ENCODE assay signal across 18 cellular contexts in the genomic region with DNA sequence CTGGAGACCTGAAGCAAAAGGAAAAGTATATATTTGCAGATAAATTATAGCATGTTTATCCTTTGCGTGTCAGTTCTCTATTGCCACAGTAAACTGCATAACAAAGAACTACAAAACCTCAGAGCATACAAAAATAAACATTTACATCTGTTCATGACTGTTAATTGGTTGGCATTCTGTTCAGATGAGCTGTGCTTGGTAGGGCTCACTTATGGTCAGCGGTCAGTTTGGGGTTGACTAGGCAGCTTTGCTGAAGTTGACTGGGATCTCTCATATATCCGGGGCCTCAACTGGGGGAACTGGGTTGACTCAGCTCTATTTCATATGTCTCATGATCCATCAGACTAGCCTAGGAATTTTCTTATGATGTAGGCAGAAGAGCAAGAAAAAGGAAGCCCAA.
DNase-seq lines count a peak whose midpoint lies in the region; ATAC-seq, FAIRE-seq and TF ChIP-seq lines count a peak whose summit lies in the region.
"Had no signal": no experiment of that assay in that cellular context is flagged by ENCODE, and none has a peak within 500 bp of the region (broad histone marks: within the 10 kb centered on the region; RNA-seq: fewer than 3 reads in every experiment).

No MANE protein-coding gene starts in this region.

- H3K36me3 Mint-ChIP-seq in Caco-2 (ENCODE audit: insufficient read depth, unreplicated experiment), result no peaks in the 10 kb centered on the region
- H3K36me3 Mint-ChIP-seq: CD4-positive, CD25-positive, alpha-beta regulatory T cell; stimulated activated effector memory CD8-positive, alpha-beta T cell treated with anti-CD3 and anti-CD28 coated beads, Interleukin-12 subunit alpha, Interleukin-12 subunit beta, amount 100 ng/mL, for 72 hours had no signal

- H3K79me1 ChIP-seq in mesenchymal stem cell (replicated peaks; ENCODE audit: low read length, poor library complexity, severe bottlenecking), result no peaks in the 10 kb centered on the region

- H3K9ac ChIP-seq in mesenchymal stem cell (ENCODE audit: low read length), result no peak overlapping the region

- no peak overlapping the region for H2BK15ac ChIP-seq in mesenchymal stem cell (ENCODE audit: low read depth, poor library complexity, severe bottlenecking)

- H3K27ac ChIP-seq in mesenchymal stem cell (ENCODE audit: low read length, poor library complexity, severe bottlenecking), result no peak overlapping the region

- H3K4ac ChIP-seq in mesenchymal stem cell (ENCODE audit: low read depth in 1 of 2, low read length in 2 of 2), result no peak overlapping the region

- H3K9me3 Mint-ChIP-seq in Caco-2 (ENCODE audit: unreplicated experiment), result peaks cover 16% of the 10 kb centered on the region

- no peak overlapping the region for H2BK12ac ChIP-seq in mesenchymal stem cell (ENCODE audit: low read length in 2 of 2)

- no peak overlapping the region for H2AK5ac ChIP-seq in mesenchymal stem cell (ENCODE audit: low read length, severe bottlenecking)

- H3K14ac ChIP-seq in mesenchymal stem cell (ENCODE audit: low read length in 2 of 2), result no peak overlapping the region

- H3K27me3 ChIP-seq in mesenchymal stem cell (ENCODE audit: control insufficient read depth in 1 of 2, insufficient read depth in 1 of 2, low read length in 2 of 2), result no peaks in the 10 kb centered on the region
- no peaks in the 10 kb centered on the region for H3K27me3 ChIP-seq in Caco-2 (replicated peaks; ENCODE audit: control insufficient read depth, insufficient read depth, low read length)

- TF ChIP-seq CTCF in AG10803 (conservative IDR thresholded peaks at IDR 0.05; ENCODE audit: low read length), result no peak
- no peak for TF ChIP-seq CTCF in Caco-2 (IDR thresholded peaks at IDR 0.05; ENCODE audit: insufficient read depth in 1 of 2, low read depth in 1 of 2, low read length in 1 of 2, severe bottlenecking in 1 of 2, unreplicated experiment in 1 of 2)

- H3K4me3 Mint-ChIP-seq in Caco-2 (ENCODE audit: unreplicated experiment), result no peak overlapping the region
- H3K4me3 Mint-ChIP-seq: activated CD4-positive, alpha-beta T cell treated with anti-CD3 and anti-CD28 coated beads, Interleukin-2, amount 10 ng/mL, durations not matched to agents 24 days and 14 days; activated T-cell treated with anti-CD3 and anti-CD28 coated beads, Interleukin-2, amount 50 U/mL, for 4 hours; CD4-positive, CD25-positive, alpha-beta regulatory T cell; stimulated activated effector memory CD8-positive, alpha-beta T cell treated with anti-CD3 and anti-CD28 coated beads, Interleukin-12 subunit alpha, Interleukin-12 subunit beta, amount 100 ng/mL, for 72 hours had no signal

- H3K4me1 ChIP-seq in mesenchymal stem cell (ENCODE audit: control insufficient read depth, insufficient read depth, low read depth, low read length) (no peaks in the 10 kb centered on the region), Caco-2 (no peaks in the 10 kb centered on the region)
- H3K4me1 ChIP-seq: HAP-1 had no signal

- no peaks in the 10 kb centered on the region for H3K27me3 Mint-ChIP-seq in Caco-2 (ENCODE audit: insufficient read depth, unreplicated experiment)
- H3K27me3 Mint-ChIP-seq: activated CD4-positive, alpha-beta T cell treated with anti-CD3 and anti-CD28 coated beads, Interleukin-2, amount 10 ng/mL, durations not matched to agents 24 days and 14 days; CD4-positive, CD25-positive, alpha-beta regulatory T cell had no signal

- intact Hi-C loops in Caco-2 (cut with micrococcal nuclease; ENCODE audit: unreplicated experiment), result no loop called here

- H3K4me3 ChIP-seq in AG10803 (ENCODE audit: low read length), result no peak overlapping the region
- no peak overlapping the region for H3K4me3 ChIP-seq in mesenchymal stem cell (ENCODE audit: insufficient read depth in 1 of 2, low read depth in 1 of 2, low read length in 2 of 2)
- no peak overlapping the region for H3K4me3 ChIP-seq in Caco-2 (ENCODE audit: low read depth, low read length)
- H3K4me3 ChIP-seq: HAP-1 had no signal

- no peaks in the 10 kb centered on the region for H3K4me1 Mint-ChIP-seq in Caco-2 (ENCODE audit: low read depth, unreplicated experiment)
- H3K4me1 Mint-ChIP-seq: activated CD4-positive, alpha-beta T cell treated with anti-CD3 and anti-CD28 coated beads, Interleukin-2, amount 10 ng/mL, durations not matched to agents 24 days and 14 days; CD4-positive, CD25-positive, alpha-beta regulatory T cell; stimulated activated effector memory CD8-positive, alpha-beta T cell treated with anti-CD3 and anti-CD28 coated beads, Interleukin-12 subunit alpha, Interleukin-12 subunit beta, amount 100 ng/mL, for 72 hours had no signal

- no peak overlapping the region for H4K8ac ChIP-seq in mesenchymal stem cell (ENCODE audit: low read length)

- H3K36me3 ChIP-seq in mesenchymal stem cell (ENCODE audit: control insufficient read depth in 1 of 2, insufficient read depth in 2 of 2, low read depth in 1 of 2, low read length in 2 of 2) (no peaks in the 10 kb centered on the region), Caco-2 (ENCODE audit: control insufficient read depth, insufficient read depth, low read length) (no peaks in the 10 kb centered on the region)
- H3K36me3 ChIP-seq: HAP-1 had no signal

- no TSS peak for BruUV-seq in Caco-2 (replicated peaks; lab: Mats Ljungman, UMichigan)

- H2BK5ac ChIP-seq in mesenchymal stem cell (ENCODE audit: low read depth, low read length, poor library complexity, severe bottlenecking), result no peak overlapping the region

- no peak overlapping the region for H4K91ac ChIP-seq in mesenchymal stem cell (ENCODE audit: low read length)

- H3K9me3 ChIP-seq in mesenchymal stem cell (ENCODE audit: control insufficient read depth, low read length) (peaks cover 29% of the 10 kb centered on the region), Caco-2 (no peaks in the 10 kb centered on the region)
- H3K9me3 ChIP-seq: HAP-1 had no signal

- WGBS in mesenchymal stem cell, result 13% methylated on average over 2 of the region's 3 CpGs

- in situ Hi-C loops in G401 (cut with HindIII; ENCODE audit: low sequenced_read_pairs), result no loop called here

- no peak overlapping the region for H3K4me2 ChIP-seq in mesenchymal stem cell (ENCODE audit: low read length, poor library complexity, severe bottlenecking)

- no peak overlapping the region for H3K23ac ChIP-seq in mesenchymal stem cell (ENCODE audit: low read length in 2 of 2)

- no peak overlapping the region for H3K18ac ChIP-seq in mesenchymal stem cell (ENCODE audit: low read depth in 1 of 2, low read length in 2 of 2)

- POLR2A ChIA-PET in Caco-2 (lab: Charles Lee), result no interaction called here

- CTCF ChIA-PET in Caco-2 (lab: Charles Lee), result no interaction called here

- FAIRE-seq in HTR-8/SVneo (lab: Jason Lieb, UNC), result no peak

- DNase-seq in AG10803 (ENCODE audit: low read depth) (peak; percentile 90), HTR-8/SVneo (ENCODE audit: insufficient read length, low spot score) (peak; percentile 48), astrocyte of the hippocampus (ENCODE audit: low read depth, low spot score) (peak; percentile 72), mesenchymal stem cell (peak; percentile 99), 8988T (no peak), G401 (ENCODE audit: low spot score) (no peak), Caco-2 (no peak)
- DNase-seq: activated CD4-positive, alpha-beta T cell treated with anti-CD3 and anti-CD28 coated beads, Interleukin-2, amount 10 ng/mL, durations not matched to agents 24 days and 14 days; activated T-cell treated with anti-CD3 and anti-CD28 coated beads, Interleukin-2, amount 50 U/mL, for 4 hours; CD4-positive, CD25-positive, alpha-beta regulatory T cell; islet precursor cell; MM.1S; NCI-H2171; stimulated activated CD4-positive, alpha-beta T cell treated with anti-CD3 and anti-CD28 coated beads, Interleukin-4, amount 100 ng/mL, for 24 hours; T-helper 1 cell had no signal

- ATAC-seq in HG02678 (IDR thresholded peaks at IDR 0.05; ENCODE audit: unreplicated experiment), result no peak
- ATAC-seq: activated T-cell treated with anti-CD3 and anti-CD28 coated beads, Interleukin-2, amount 50 U/mL, for 4 hours; stimulated activated effector memory CD8-positive, alpha-beta T cell treated with anti-CD3 and anti-CD28 coated beads, Interleukin-12 subunit alpha, Interleukin-12 subunit beta, amount 100 ng/mL, for 72 hours had no signal

- H2BK120ac ChIP-seq in mesenchymal stem cell (ENCODE audit: low read depth, low read length), result no peak overlapping the region

- H2AFZ ChIP-seq in mesenchymal stem cell (ENCODE audit: low read depth, low read length), result no peak overlapping the region

- H3K27ac Mint-ChIP-seq in Caco-2 (ENCODE audit: unreplicated experiment), result no peak overlapping the region
- H3K27ac Mint-ChIP-seq: activated CD4-positive, alpha-beta T cell treated with anti-CD3 and anti-CD28 coated beads, Interleukin-2, amount 10 ng/mL, durations not matched to agents 24 days and 14 days; CD4-positive, CD25-positive, alpha-beta regulatory T cell; stimulated activated effector memory CD8-positive, alpha-beta T cell treated with anti-CD3 and anti-CD28 coated beads, Interleukin-12 subunit alpha, Interleukin-12 subunit beta, amount 100 ng/mL, for 72 hours had no signal

Comparison
In these comparisons a context has a peak if more than half of its experiments do, and no peak if none do; other contexts are left out.
1. DNase-seq: peak in AG10803 (single experiment), HTR-8/SVneo (single experiment), astrocyte of the hippocampus (single experiment) and mesenchymal stem cell (single experiment); none in 8988T (single experiment), G401 (single experiment) and Caco-2 (0 of 2).